In the genomic region with DNA sequence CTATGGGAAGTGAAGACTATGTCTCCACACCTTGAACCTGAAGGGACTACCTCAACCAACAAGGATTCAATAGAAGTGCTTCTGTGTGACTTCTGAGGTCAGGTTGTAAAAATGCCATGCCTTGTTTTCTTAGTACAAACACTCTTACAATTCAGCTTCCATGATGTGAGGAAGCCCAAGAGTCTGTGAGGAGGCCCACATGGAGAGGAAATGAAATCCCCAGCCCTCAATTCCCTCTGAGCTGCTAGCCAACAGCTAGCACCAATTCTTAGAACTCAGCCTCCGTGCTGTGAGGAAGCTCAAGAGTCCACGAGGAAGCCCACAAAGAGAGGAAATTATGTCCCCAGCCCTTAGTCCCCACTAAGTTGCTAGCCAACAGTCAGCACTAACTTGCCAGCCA, we compare ENCODE assay signal across 31 cellular contexts. TPM values are rescaled to one million over a fixed set of nuclear protein-coding genes. Genes with fewer than 3 reads are reported as not detected.
"Had no signal": no experiment of that assay in that cellular context is flagged by ENCODE, and none has a peak within 500 bp of the region (broad histone marks: within the 10 kb centered on the region; RNA-seq: fewer than 3 reads in every experiment).

No MANE protein-coding gene starts in this region.

- H3K9me3 ChIP-seq: right lobe of liver, testis, thyroid gland had no signal

- H3K27me3 ChIP-seq: ovary, right atrium auricular region, right lobe of liver, testis, thyroid gland, upper lobe of left lung, vagina had no signal

- H3K4me2 ChIP-seq: smooth muscle cell had no signal

- H3K4me1 ChIP-seq: left ventricle myocardium inferior, right atrium auricular region, right lobe of liver, testis, thyroid gland, transverse colon, upper lobe of left lung, vagina had no signal

- ATAC-seq: mucosa of descending colon; naive thymus-derived CD4-positive, alpha-beta T cell; natural killer cell treated with Interleukin-12 subunit alpha and Interleukin-12 subunit beta and Interleukin-15 and Interleukin-18, amount 100 ng/mL, for 72 hours; right lobe of liver; stimulated activated memory B cell treated with anti-CD40 and anti-IgM and Interleukin-4, amounts not matched to agents 10 μg/mL and 1 μg/mL and 100 μg/mL, for 72 hours; stimulated activated naive CD8-positive, alpha-beta T cell treated with anti-CD3 and anti-CD28 coated beads, Interleukin-15, amount 100 ng/mL, for 72 hours had no signal

- H3K4me3 ChIP-seq: left ventricle myocardium inferior, lung, mucosa of descending colon, ovary, right atrium auricular region, right lobe of liver, smooth muscle cell, testis, thyroid gland, transverse colon, upper lobe of left lung, vagina had no signal

- H3K27ac Mint-ChIP-seq: naive thymus-derived CD4-positive, alpha-beta T cell; natural killer cell treated with Interleukin-12 subunit alpha and Interleukin-12 subunit beta and Interleukin-15 and Interleukin-18, amount 100 ng/mL, for 72 hours; progenitor cell of endocrine pancreas; stimulated activated memory B cell treated with anti-CD40 and anti-IgM and Interleukin-4, amounts not matched to agents 10 μg/mL and 1 μg/mL and 100 μg/mL, for 72 hours; stimulated activated naive CD8-positive, alpha-beta T cell treated with anti-CD3 and anti-CD28 coated beads, Interleukin-15, amount 100 ng/mL, for 72 hours had no signal

- H3K4me1 Mint-ChIP-seq: naive thymus-derived CD4-positive, alpha-beta T cell; stimulated activated memory B cell treated with anti-CD40 and anti-IgM and Interleukin-4, amounts not matched to agents 10 μg/mL and 1 μg/mL and 100 μg/mL, for 72 hours; stimulated activated naive CD8-positive, alpha-beta T cell treated with anti-CD3 and anti-CD28 coated beads, Interleukin-15, amount 100 ng/mL, for 72 hours had no signal

- DNase-seq: islet precursor cell; left ventricle myocardium inferior; mesendoderm; midbrain; mucosa of descending colon; naive thymus-derived CD4-positive, alpha-beta T cell; ovary; right lobe of liver; stimulated activated CD4-positive, alpha-beta T cell treated with anti-CD3 and anti-CD28 coated beads, Interleukin-1b, Interleukin-23, amount 100 ng/mL, for 48 hours; stimulated activated CD4-positive, alpha-beta T cell treated with anti-CD3 and anti-CD28 coated beads, Interleukin-2, amount 100 ng/mL, for 48 hours; stimulated activated CD4-positive, alpha-beta T cell treated with anti-CD3 and anti-CD28 coated beads, Interleukin-4, amount 100 ng/mL, for 4 hours; stimulated activated CD8-positive, alpha-beta memory T cell treated with anti-CD3 and anti-CD28 coated beads, Interleukin-4, amount 100 ng/mL, for 48 hours; stimulated activated naive CD4-positive, alpha-beta T cell treated with Interleukin-2 at 50 U/mL for 16 hours; stimulated activated naive CD8-positive, alpha-beta T cell treated with anti-CD3 and anti-CD28 coated beads, Interleukin-15, amount 100 ng/mL, for 72 hours; testis; thyroid gland; transverse colon; upper lobe of left lung had no signal

- H3K36me3 Mint-ChIP-seq: stimulated activated memory B cell treated with anti-CD40 and anti-IgM and Interleukin-4, amounts not matched to agents 10 μg/mL and 1 μg/mL and 100 μg/mL, for 72 hours had no signal

- H3K27me3 Mint-ChIP-seq: progenitor cell of endocrine pancreas; stimulated activated naive CD8-positive, alpha-beta T cell treated with anti-CD3 and anti-CD28 coated beads, Interleukin-15, amount 100 ng/mL, for 72 hours had no signal

- H3K36me3 ChIP-seq: left ventricle myocardium inferior, ovary, right atrium auricular region, right lobe of liver, thyroid gland, transverse colon, upper lobe of left lung, vagina had no signal

- H3K27ac ChIP-seq: left ventricle myocardium inferior, ovary, right atrium auricular region, right lobe of liver, testis, thyroid gland, transverse colon, upper lobe of left lung, vagina had no signal

- H3K4me3 Mint-ChIP-seq: naive thymus-derived CD4-positive, alpha-beta T cell; natural killer cell treated with Interleukin-12 subunit alpha and Interleukin-12 subunit beta and Interleukin-15 and Interleukin-18, amount 100 ng/mL, for 72 hours; stimulated activated memory B cell treated with anti-CD40 and anti-IgM and Interleukin-4, amounts not matched to agents 10 μg/mL and 1 μg/mL and 100 μg/mL, for 72 hours; stimulated activated naive CD8-positive, alpha-beta T cell treated with anti-CD3 and anti-CD28 coated beads, Interleukin-15, amount 100 ng/mL, for 72 hours had no signal

RNA-seq across cellular contexts. Expression of a gene that starts 12.6 kb away (rescaled TPM):
- total RNA-seq: skeletal muscle tissue had no signal

RNA-seq across cellular contexts. Expression of a gene that starts 27.8 kb away (rescaled TPM):
- total RNA-seq: myocyte; naive thymus-derived CD4-positive, alpha-beta T cell; natural killer cell treated with Interleukin-12 subunit alpha and Interleukin-12 subunit beta and Interleukin-15 and Interleukin-18, amount 100 ng/mL, for 72 hours; omental fat pad; progenitor cell of endocrine pancreas; pulmonary artery endothelial cell; renal cortical epithelial cell; right atrium auricular region; skeletal muscle tissue had no signal
- polyA plus RNA-seq: neural cell had no signal
